ENCODE assay signal across 1 cellular context in genomic region chr5:10556331-10556807, GRCh38.
TF ChIP-seq lines count a peak whose summit lies in the region.

No MANE protein-coding gene starts in this region.

TF ChIP-seq in IMR-90, 13 proteins besides CTCF, POLR2A, EP300 and RAD21:
- TF ChIP-seq ELK1 (IDR thresholded peaks at IDR 0.05; ENCODE audit: borderline replicate concordance, low read depth, low read length) (no peak), RCOR1 (IDR thresholded peaks at IDR 0.05; ENCODE audit: insufficient replicate concordance, low read length) (no peak), CEBPB (IDR thresholded peaks at IDR 0.05; ENCODE audit: low read depth, low read length) (no peak), USF2 (IDR thresholded peaks at IDR 0.05; ENCODE audit: low read depth, low read length) (peak; percentile 90), NFE2L2 (IDR thresholded peaks at IDR 0.05; ENCODE audit: low read depth, low read length) (no peak; the same call in 1 of the 2 replicates), BHLHE40 (IDR thresholded peaks at IDR 0.05; ENCODE audit: low read depth, low read length) (peak; percentile 79), MAZ (IDR thresholded peaks at IDR 0.05; ENCODE audit: borderline replicate concordance, low read depth, low read length) (peak; percentile 19; the same call in 1 of the 2 replicates), MXI1 (IDR thresholded peaks at IDR 0.05; ENCODE audit: borderline replicate concordance, low read depth, low read length) (peak; percentile 74), MAFK (IDR thresholded peaks at IDR 0.05; ENCODE audit: low read depth, low read length) (no peak), SMC3 (IDR thresholded peaks at IDR 0.05; ENCODE audit: low read depth, low read length) (no peak), FOS (IDR thresholded peaks at IDR 0.05; ENCODE audit: low read depth, low read length) (0 out of 2 replicates have a peak, but pooled peaks have one; percentile 15), RFX5 (IDR thresholded peaks at IDR 0.05; ENCODE audit: low read depth, low read length) (no peak), CHD1 (IDR thresholded peaks at IDR 0.05; ENCODE audit: low read depth, low read length) (no peak)
